In the genomic region with DNA sequence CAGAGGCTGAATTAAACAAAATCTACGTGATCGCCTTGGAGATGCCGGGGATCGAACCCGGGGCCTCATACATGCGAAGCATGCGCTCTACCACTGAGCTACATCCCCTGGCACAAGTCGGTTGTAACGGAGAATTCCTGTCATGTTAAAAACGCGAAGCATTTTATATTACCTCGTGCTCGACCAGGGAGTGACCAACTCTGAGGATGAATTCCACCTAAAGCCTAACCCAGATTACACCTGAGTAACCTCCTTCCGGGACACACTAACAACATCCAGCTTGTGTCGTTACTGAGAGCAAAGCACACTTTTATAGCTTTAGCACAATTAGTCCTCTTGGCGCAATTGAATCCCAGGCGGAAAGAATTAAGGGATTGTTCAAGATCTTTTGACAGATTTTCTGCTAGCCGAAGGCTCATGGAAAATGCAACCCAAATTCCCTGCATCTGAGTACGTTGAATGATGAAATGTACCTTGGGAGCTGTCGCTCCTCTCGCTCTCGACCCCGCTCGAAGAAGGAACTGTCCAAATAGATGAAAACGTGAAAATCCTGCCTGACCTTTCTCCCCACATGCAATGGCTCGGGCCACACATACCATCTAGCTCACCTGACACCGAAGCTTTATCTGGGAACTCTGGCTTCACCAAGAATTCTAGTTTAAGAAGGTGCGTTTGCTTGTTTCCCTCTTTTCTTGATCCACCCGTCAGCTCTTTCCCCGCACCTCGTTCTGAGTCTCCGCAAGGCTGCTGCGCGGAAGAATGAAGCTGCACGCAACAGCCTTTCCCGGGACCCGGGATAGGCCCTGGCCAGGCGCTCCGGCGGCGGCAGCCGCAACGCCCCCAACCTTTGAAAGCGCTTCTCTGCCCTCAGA, we compare ENCODE assay signal across 8 cellular contexts.
DNase-seq lines count a peak whose midpoint lies in the region; ATAC-seq, FAIRE-seq and TF ChIP-seq lines count a peak whose summit lies in the region.

No MANE protein-coding gene starts in this region.

- no peak for ATAC-seq in GM21390 (IDR thresholded peaks at IDR 0.05; ENCODE audit: unreplicated experiment)
- ATAC-seq in HG03469 (IDR thresholded peaks at IDR 0.05; ENCODE audit: unreplicated experiment), result no peak
- no peak for ATAC-seq in GM19324 (IDR thresholded peaks at IDR 0.05; ENCODE audit: low FRiP score, unreplicated experiment)

- FAIRE-seq in G401.6 (lab: Jason Lieb, UNC), result peak; percentile 28

- H3K4me3 ChIP-seq in coronary artery, result peak overlapping the region; percentile 45

- H3K27me3 Mint-ChIP-seq in T-helper 1 cell treated with Interleukin-12 subunit alpha and Interleukin-12 subunit beta and Interleukin-4 antibody, amounts not matched to agents 30 μg/mL and 1 μg/mL, for 36 hours (ENCODE audit: low read depth), result peaks cover 40% of the 10 kb centered on the region
- H3K27me3 Mint-ChIP-seq in nephron (ENCODE audit: low read depth), result peaks cover 27% of the 10 kb centered on the region

- H3K9me3 Mint-ChIP-seq in T-helper 1 cell treated with Interleukin-12 subunit alpha and Interleukin-12 subunit beta and Interleukin-4 antibody, amounts not matched to agents 30 μg/mL and 1 μg/mL, for 36 hours, result no peaks in the 10 kb centered on the region
- no peaks in the 10 kb centered on the region for H3K9me3 Mint-ChIP-seq in nephron

- peak; percentile 70 for DNase-seq in LHCN-M2 (ENCODE audit: low read depth)
- no peak for DNase-seq in coronary artery (ENCODE audit: low spot score)

- H3K4me1 Mint-ChIP-seq in T-helper 1 cell treated with Interleukin-12 subunit alpha and Interleukin-12 subunit beta and Interleukin-4 antibody, amounts not matched to agents 30 μg/mL and 1 μg/mL, for 36 hours (ENCODE audit: low read depth), result peaks cover 8% of the 10 kb centered on the region
- peaks cover 5% of the 10 kb centered on the region for H3K4me1 Mint-ChIP-seq in nephron

- peak overlapping the region; percentile 26 for H3K27ac Mint-ChIP-seq in T-helper 1 cell treated with Interleukin-12 subunit alpha and Interleukin-12 subunit beta and Interleukin-4 antibody, amounts not matched to agents 30 μg/mL and 1 μg/mL, for 36 hours
- no peak overlapping the region for H3K27ac Mint-ChIP-seq in nephron

- TF ChIP-seq CTCF in coronary artery (IDR thresholded peaks at IDR 0.05) (no peak), nephron (IDR thresholded peaks at IDR 0.05; ENCODE audit: unreplicated experiment in 3 of 3) (no peak)

- H3K36me3 Mint-ChIP-seq in T-helper 1 cell treated with Interleukin-12 subunit alpha and Interleukin-12 subunit beta and Interleukin-4 antibody, amounts not matched to agents 30 μg/mL and 1 μg/mL, for 36 hours (ENCODE audit: low read depth), result no peaks in the 10 kb centered on the region
- H3K36me3 Mint-ChIP-seq in nephron (ENCODE audit: low read depth), result no peaks in the 10 kb centered on the region

- no peak overlapping the region for H3K27ac ChIP-seq in coronary artery

- peak overlapping the region; percentile 78 for H3K4me3 Mint-ChIP-seq in T-helper 1 cell treated with Interleukin-12 subunit alpha and Interleukin-12 subunit beta and Interleukin-4 antibody, amounts not matched to agents 30 μg/mL and 1 μg/mL, for 36 hours
- peak overlapping the region; percentile 83 to 89 (median 89) for H3K4me3 Mint-ChIP-seq in nephron
